27 cellular contexts compared by ENCODE assay signal in the genomic region with DNA sequence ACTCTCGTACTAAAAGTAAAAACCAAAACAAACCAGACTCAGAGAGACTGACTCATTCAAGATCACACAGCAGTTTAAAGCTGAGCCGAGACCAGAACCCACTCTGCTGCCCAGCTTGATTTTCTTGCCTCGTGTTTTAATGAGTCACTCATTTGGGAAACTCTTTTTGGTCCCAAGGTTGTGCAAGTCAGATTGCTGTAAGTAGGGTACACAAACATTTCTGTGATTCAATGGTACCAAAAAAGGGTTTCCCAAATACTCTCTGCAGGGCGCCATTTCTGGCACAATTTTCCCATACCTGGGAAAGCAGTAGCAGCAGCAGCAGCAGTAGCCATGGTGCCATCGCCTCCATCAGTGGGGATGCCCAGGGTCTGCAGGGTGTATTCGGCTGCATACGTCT.
DNase-seq lines count a peak whose midpoint lies in the region; ATAC-seq, FAIRE-seq and TF ChIP-seq lines count a peak whose summit lies in the region.
"Had no signal": no experiment of that assay in that cellular context is flagged by ENCODE, and none has a peak within 500 bp of the region (broad histone marks: within the 10 kb centered on the region; RNA-seq: fewer than 3 reads in every experiment).

No MANE protein-coding gene starts in this region.

- DNase-seq in Daoy (ENCODE audit: low read depth): peak; percentile 6
- peak; percentile 41 for DNase-seq in HCEC 1CT
- DNase-seq in cardiac fibroblast (ENCODE audit: low read depth in 2 of 2): peak; percentile 4 to 69
- no peak for DNase-seq in HepG2 (ENCODE audit: low spot score)
- DNase-seq in globus pallidus (ENCODE audit: low spot score): no peak
- DNase-seq in adrenal gland: no peak
- no peak for DNase-seq in GM19240 (ENCODE audit: insufficient read length, low spot score)
- DNase-seq in activated T-cell treated with anti-CD3 and anti-CD28 coated beads, Interleukin-2, amount 50 U/mL, for 48 hours: no peak
- DNase-seq: activated CD4-positive, alpha-beta T cell treated with anti-CD3 and anti-CD28 coated beads, Interleukin-2, amount 10 ng/mL, durations not matched to agents 24 days and 14 days; activated naive CD4-positive, alpha-beta T cell treated with anti-CD3 and anti-CD28 coated beads for 36 hours; activated T-cell treated with anti-CD3 and anti-CD28 coated beads, Interleukin-2, amount 50 U/mL, for 24 hours; amniotic stem cell; caudate nucleus; CD4-positive, CD25-positive, alpha-beta regulatory T cell; left ventricle myocardium inferior; naive B cell; NCI-H1105; NCI-H1930; NCI-H526; Peyer's patch; stimulated activated naive CD4-positive, alpha-beta T cell treated with Interleukin-2 at 50 U/mL for 16 hours; SW 1271; T-helper 9 cell; testis had no signal

- POLR2A ChIA-PET in HepG2 (lab: Yijun Ruan, JAX): interaction anchor here (1.0 kb wide), 1 partner anchor 70 kb away, joined by 3 read pairs; a partner anchor contains a TSS

- no TSS peak for BruUV-seq in HepG2 (replicated peaks; lab: Mats Ljungman, UMichigan)

- intact Hi-C loops in HepG2 (cut with micrococcal nuclease; ENCODE audit: unreplicated experiment): loop anchor here (2.0 kb wide), 2 partner anchors 21 to 75 kb away; a partner anchor contains a TSS
- intact Hi-C loops in adrenal gland (cut with DNase I): no loop called here

- CTCF ChIA-PET in HepG2 (lab: Yijun Ruan, JAX; ENCODE audit: low intra/inter-chr PET ratio, low total read pairs): no interaction called here

- TF ChIP-seq CTCF in cardiac fibroblast (IDR thresholded peaks at IDR 0.05; ENCODE audit: low read depth, low read length): no peak
- no peak for TF ChIP-seq CTCF in HepG2 (CRISPR knock-in tag; IDR thresholded peaks at IDR 0.05)
- no peak for TF ChIP-seq CTCF in adrenal gland (IDR thresholded peaks at IDR 0.05)

- no peak for FAIRE-seq in HepG2 (lab: Jason Lieb, UNC)
- FAIRE-seq: D721Med, islet of Langerhans had no signal

- H3K9ac ChIP-seq in HepG2 (ENCODE audit: insufficient read depth, low read depth, low read length): no peak overlapping the region

- peaks cover 24% of the 10 kb centered on the region for H3K4me1 ChIP-seq in HepG2 (ENCODE audit: insufficient read depth, low read length)
- no peaks in the 10 kb centered on the region for H3K4me1 ChIP-seq in adrenal gland (replicated peaks in 1 of 2)
- H3K4me1 ChIP-seq: left ventricle myocardium inferior, Peyer's patch, testis had no signal

- no peaks in the 10 kb centered on the region for H3K79me2 ChIP-seq in HepG2 (ENCODE audit: insufficient read depth, low read length)

- peak overlapping the region; percentile 71 for H3K27ac ChIP-seq in HepG2 (ENCODE audit: extremely low read length, insufficient read depth, low read length)
- H3K27ac ChIP-seq in adrenal gland: no peak overlapping the region
- H3K27ac ChIP-seq: left ventricle myocardium inferior, Peyer's patch, testis had no signal

- H3K4me3 ChIP-seq in cardiac fibroblast (replicated peaks in 1 of 2; ENCODE audit: low read depth in 2 of 2, low read length in 2 of 2): no peak overlapping the region
- no peak overlapping the region for H3K4me3 ChIP-seq in HepG2 (replicated peaks in 1 of 3; ENCODE audit: insufficient read depth in 1 of 3, low read depth in 2 of 3, low read length in 3 of 3)
- H3K4me3 ChIP-seq in adrenal gland: no peak overlapping the region
- H3K4me3 ChIP-seq: left ventricle myocardium inferior, Peyer's patch, testis had no signal

- no peaks in the 10 kb centered on the region for H3K9me3 ChIP-seq in HepG2 (ENCODE audit: low read length)
- H3K9me3 ChIP-seq in adrenal gland (replicated peaks in 1 of 3): no peaks in the 10 kb centered on the region
- H3K9me3 ChIP-seq: left ventricle myocardium inferior, Peyer's patch, testis had no signal

- H3K27me3 ChIP-seq in HepG2 (ENCODE audit: control insufficient read depth in 1 of 2, insufficient read depth in 2 of 2, low read length in 2 of 2): no peaks in the 10 kb centered on the region
- peaks cover 2% of the 10 kb centered on the region for H3K27me3 ChIP-seq in adrenal gland
- H3K27me3 ChIP-seq: Peyer's patch, testis had no signal

- no peak for TF ChIP-seq RAD21 in HepG2 (CRISPR knock-in tag; IDR thresholded peaks at IDR 0.05)

- in situ Hi-C loops in HepG2 (cut with HindIII; ENCODE audit: extremely low pct_ligation_motif_present, low pct_unique_long_range_greater_than_20kb): no loop called here

- H3K36me3 ChIP-seq in HepG2 (replicated peaks in 1 of 2; ENCODE audit: control insufficient read depth in 1 of 2, insufficient read depth in 2 of 2, low read length in 2 of 2): peaks cover 11 to 48% of the 10 kb centered on the region in 2 experiments
- H3K36me3 ChIP-seq in adrenal gland (replicated peaks in 1 of 2): no peaks in the 10 kb centered on the region
- H3K36me3 ChIP-seq: left ventricle myocardium inferior had no signal

- no peak overlapping the region for H3K4me2 ChIP-seq in HepG2 (ENCODE audit: low read depth, low read length)

- 93% methylated on average over 7 of the region's 7 CpGs for WGBS in HepG2 (ENCODE audit: low lambda C conversion rate)
- 76 to 78% (median 77%) methylated on average over 7 of the region's 7 CpGs for WGBS in adrenal gland, 4 donors

- TF ChIP-seq POLR2A in HepG2 (IDR thresholded peaks at IDR 0.05; ENCODE audit: insufficient read depth in 1 of 2, low read depth in 2 of 2, low read length in 2 of 2) (no peak), adrenal gland (IDR thresholded peaks at IDR 0.05) (no peak)

- no peak for ATAC-seq in HepG2
- ATAC-seq: esophagus mucosa had no signal

- TF ChIP-seq EP300 in HepG2 (IDR thresholded peaks at IDR 0.05; ENCODE audit: low read depth in 2 of 2, low read length in 2 of 2) (no peak), HepG2 (CRISPR knock-in tag; IDR thresholded peaks at IDR 0.05; ENCODE audit: borderline replicate concordance) (no peak)

- H4K20me1 ChIP-seq in HepG2 (ENCODE audit: insufficient read depth, low read length): no peaks in the 10 kb centered on the region

- no peak overlapping the region for H2AFZ ChIP-seq in HepG2 (ENCODE audit: low read length)

TF ChIP-seq in HepG2, 621 proteins besides CTCF, POLR2A, EP300 and RAD21:
- TF ChIP-seq ELF3 (CRISPR knock-in tag; IDR thresholded peaks at IDR 0.05): no peak
- TF ChIP-seq SOX5 (CRISPR knock-in tag; IDR thresholded peaks at IDR 0.05; ENCODE audit: borderline replicate concordance): no peak
- TF ChIP-seq, protein P1, sequence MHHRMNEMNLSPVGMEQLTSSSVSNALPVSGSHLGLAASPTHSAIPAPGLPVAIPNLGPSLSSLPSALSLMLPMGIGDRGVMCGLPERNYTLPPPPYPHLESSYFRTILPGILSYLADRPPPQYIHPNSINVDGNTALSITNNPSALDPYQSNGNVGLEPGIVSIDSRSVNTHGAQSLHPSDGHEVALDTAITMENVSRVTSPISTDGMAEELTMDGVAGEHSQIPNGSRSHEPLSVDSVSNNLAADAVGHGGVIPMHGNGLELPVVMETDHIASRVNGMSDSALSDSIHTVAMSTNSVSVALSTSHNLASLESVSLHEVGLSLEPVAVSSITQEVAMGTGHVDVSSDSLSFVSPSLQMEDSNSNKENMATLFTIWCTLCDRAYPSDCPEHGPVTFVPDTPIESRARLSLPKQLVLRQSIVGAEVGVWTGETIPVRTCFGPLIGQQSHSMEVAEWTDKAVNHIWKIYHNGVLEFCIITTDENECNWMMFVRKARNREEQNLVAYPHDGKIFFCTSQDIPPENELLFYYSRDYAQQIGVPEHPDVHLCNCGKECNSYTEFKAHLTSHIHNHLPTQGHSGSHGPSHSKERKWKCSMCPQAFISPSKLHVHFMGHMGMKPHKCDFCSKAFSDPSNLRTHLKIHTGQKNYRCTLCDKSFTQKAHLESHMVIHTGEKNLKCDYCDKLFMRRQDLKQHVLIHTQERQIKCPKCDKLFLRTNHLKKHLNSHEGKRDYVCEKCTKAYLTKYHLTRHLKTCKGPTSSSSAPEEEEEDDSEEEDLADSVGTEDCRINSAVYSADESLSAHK (CRISPR knock-in tag; IDR thresholded peaks at IDR 0.05; ENCODE audit: borderline replicate concordance): no peak
- TF ChIP-seq ZNF333 (CRISPR knock-in tag; IDR thresholded peaks at IDR 0.05; ENCODE audit: borderline replicate concordance): no peak
- TF ChIP-seq PCBP2 (optimal IDR thresholded peaks at IDR 0.05; ENCODE audit: low read depth, low read length, poor library complexity, severe bottlenecking): no peak

Comparison
In these comparisons a context has a peak if more than half of its experiments do, and no peak if none do; other contexts are left out.
1. DNase-seq: peak in Daoy (single experiment), HCEC 1CT (single experiment) and cardiac fibroblast (2 of 2); none in HepG2 (single experiment), globus pallidus (single experiment), adrenal gland (0 of 7), GM19240 (single experiment) and activated T-cell treated with anti-CD3 and anti-CD28 coated beads, Interleukin-2, amount 50 U/mL, for 48 hours (0 of 2).